1 cellular context compared by ENCODE assay signal in genomic region chr12:22477894-22478287, GRCh38.
A peak's percentile ranks its signal among the peaks of the same experiment; 100 is the strongest.
TF ChIP-seq lines count a peak whose summit lies in the region.

No MANE protein-coding gene starts in this region.

TF ChIP-seq in GM12878, 131 proteins besides CTCF, POLR2A, EP300 and RAD21 (continued from another document):
- TF ChIP-seq ATF7 (IDR thresholded peaks at IDR 0.05; ENCODE audit: low read depth) (peak; percentile 63), ZNF24 (IDR thresholded peaks at IDR 0.05) (peak; percentile 56), MEF2A (IDR thresholded peaks at IDR 0.05; ENCODE audit: insufficient read depth, low read depth, low read length) (peak; percentile 58), FOXM1 (IDR thresholded peaks at IDR 0.05; ENCODE audit: low read depth, low read length) (0 out of 2 replicates have a peak, but pooled peaks have one; percentile 35), PAX5 (IDR thresholded peaks at IDR 0.05; ENCODE audit: borderline replicate concordance, low read depth, low read length) (no peak), JUNB (IDR thresholded peaks at IDR 0.05) (peak; percentile 82), ELK1 (IDR thresholded peaks at IDR 0.05; ENCODE audit: low read depth, low read length) (no peak)
